ENCODE assay signal across 18 cellular contexts in genomic region chr16:49704586-49705155, GRCh38.
DNase-seq lines count a peak whose midpoint lies in the region; ATAC-seq and TF ChIP-seq lines count a peak whose summit lies in the region.
"Had no signal": no experiment of that assay in that cellular context is flagged by ENCODE, and none has a peak within 500 bp of the region (broad histone marks: within the 10 kb centered on the region; RNA-seq: fewer than 3 reads in every experiment).

No MANE protein-coding gene starts in this region.

- no peaks in the 10 kb centered on the region for H3K79me2 ChIP-seq in HCT116 (ENCODE audit: insufficient read depth, low read length)
- no peaks in the 10 kb centered on the region for H3K79me2 ChIP-seq in mesendoderm (ENCODE audit: control insufficient read depth, insufficient read depth, low read length)

- RAD21 ChIA-PET in HCT116 (lab: Charles Lee; ENCODE audit: low non-redundant PET in 1 of 2, low total read pairs in 2 of 2, uncharacterized antibody in 2 of 2, unreplicated experiment in 2 of 2) = no interaction called here

- WGBS in mesendoderm (ENCODE audit: extremely low coverage, insufficient coverage, low lambda C conversion rate) = no CpG with 5 or more reads among the region's 2 CpGs

- no peak overlapping the region for H3K9ac ChIP-seq in HCT116 (ENCODE audit: low read length)
- H3K9ac ChIP-seq in mesendoderm (ENCODE audit: low read length) = no peak overlapping the region

- peak; percentile 48 for TF ChIP-seq RAD21 in HCT116 (IDR thresholded peaks at IDR 0.05; ENCODE audit: low read depth)

- H3K4me1 ChIP-seq in HCT116 (ENCODE audit: control insufficient read depth in 1 of 2, insufficient read depth in 2 of 2, low read length in 2 of 2) (peaks cover 0 to 5% of the 10 kb centered on the region in 2 experiments; a peak in 2 of 4 replicates), mesendoderm (ENCODE audit: control insufficient read depth, low read depth, low read length) (peaks cover 13% of the 10 kb centered on the region), breast epithelium (peaks cover 0 to 3% of the 10 kb centered on the region in 2 donors)

- peak overlapping the region; percentile 33 for H3K18ac ChIP-seq in mesendoderm (ENCODE audit: low read length)

- no peaks in the 10 kb centered on the region for H3K36me3 ChIP-seq in HCT116 (ENCODE audit: control insufficient read depth in 1 of 2, insufficient read depth in 2 of 2, low read length in 2 of 2)
- no peaks in the 10 kb centered on the region for H3K36me3 ChIP-seq in mesendoderm (ENCODE audit: control insufficient read depth, insufficient read depth, low read length)
- H3K36me3 ChIP-seq in breast epithelium = no peaks in the 10 kb centered on the region
- H3K36me3 ChIP-seq: esophagus squamous epithelium, upper lobe of right lung had no signal

- H4K5ac ChIP-seq in mesendoderm (ENCODE audit: low read length) = no peak overlapping the region

- H3K27ac ChIP-seq in HCT116 (ENCODE audit: low read depth, low read length) (no peak overlapping the region), mesendoderm (ENCODE audit: low read depth, low read length) (no peak overlapping the region), breast epithelium (no peak overlapping the region)
- H3K27ac ChIP-seq: esophagus squamous epithelium, upper lobe of right lung had no signal

- no peak overlapping the region for H2BK5ac ChIP-seq in mesendoderm (ENCODE audit: low read length)

- TF ChIP-seq POLR2A in HCT116 (IDR thresholded peaks at IDR 0.05; ENCODE audit: borderline replicate concordance, extremely low read depth, insufficient read depth, insufficient read length) = no peak
- TF ChIP-seq POLR2A in breast epithelium (IDR thresholded peaks at IDR 0.05) = no peak

- CTCF ChIA-PET in HCT116 (lab: Charles Lee) = interaction anchor here (1.0 to 1.4 kb wide), 3 partner anchors 11 to 297 kb away, joined by 4 to 9 read pairs (median 5); no protein-coding TSS in a partner anchor

- intact Hi-C loops in HCT116 (cut with micrococcal nuclease) (loop anchor here (10.0 kb wide), 1 partner anchor 150 kb away; no protein-coding TSS in a partner anchor), breast epithelium (cut with DNase I; ENCODE audit: low total_unique reads) (no loop called here)

- H2BK15ac ChIP-seq in mesendoderm (replicated peaks; ENCODE audit: low read depth) = no peak overlapping the region

- H3K27me3 ChIP-seq in HCT116 (ENCODE audit: insufficient read depth, low read length) (no peaks in the 10 kb centered on the region), mesendoderm (ENCODE audit: insufficient read depth, low read length, poor library complexity) (no peaks in the 10 kb centered on the region), breast epithelium (no peaks in the 10 kb centered on the region)
- H3K27me3 ChIP-seq: esophagus squamous epithelium, upper lobe of right lung had no signal

- H3K79me1 ChIP-seq in mesendoderm (ENCODE audit: low read length) = no peaks in the 10 kb centered on the region

- POLR2A ChIA-PET in HCT116 (lab: Charles Lee) = interaction anchor here (0.6 kb wide), 1 partner anchor 73 kb away, joined by 9 read pairs; no protein-coding TSS in a partner anchor

- peak; percentile 68 for ATAC-seq in HCT116
- ATAC-seq: CD8-positive, alpha-beta T cell; left ventricle myocardium superior; sciatic nerve; T-helper 17 cell; upper lobe of right lung had no signal

- no TSS peak for BruUV-seq in HCT116 (replicated peaks; lab: Mats Ljungman, UMichigan)

- H3K23ac ChIP-seq in mesendoderm (ENCODE audit: low read length) = no peak overlapping the region

- H3K9me3 ChIP-seq in HCT116 (ENCODE audit: control insufficient read depth in 1 of 2, insufficient read depth in 1 of 2, low read depth in 1 of 2, low read length in 2 of 2) = no peaks in the 10 kb centered on the region
- H3K9me3 ChIP-seq in breast epithelium = no peaks in the 10 kb centered on the region
- H3K9me3 ChIP-seq: esophagus squamous epithelium, upper lobe of right lung had no signal

- no peak overlapping the region for H3K56ac ChIP-seq in mesendoderm (ENCODE audit: low read length)

- H3K4ac ChIP-seq in mesendoderm (ENCODE audit: low read depth, low read length) = no peak overlapping the region

- H4K20me1 ChIP-seq in HCT116 (ENCODE audit: insufficient read depth) = no peaks in the 10 kb centered on the region

- H4K8ac ChIP-seq in mesendoderm (ENCODE audit: low read depth, low read length) = no peak overlapping the region

- H2BK120ac ChIP-seq in mesendoderm (ENCODE audit: low read depth, low read length) = no peak overlapping the region

- no peak overlapping the region for H2AFZ ChIP-seq in HCT116 (ENCODE audit: low read depth, low read length, poor library complexity, severe bottlenecking)

- H3K9me2 ChIP-seq in HCT116 (ENCODE audit: insufficient read depth) = no peaks in the 10 kb centered on the region

- DNase-seq in Daoy (ENCODE audit: low read depth) (peak; percentile 55), HCT116 (ENCODE audit: low read depth, low spot score) (no peak), UCSD-AML1 (lab: John Stamatoyannopoulos, UW; ENCODE audit: unreplicated experiment) (peak; percentile 51), mesendoderm (peak; percentile 66), middle frontal gyrus (ENCODE audit: extremely low spot score, low spot score) (no peak), breast epithelium (ENCODE audit: low spot score in 2 of 2) (no peak), AG20443 (ENCODE audit: low spot score) (no peak)
- DNase-seq: activated CD4-positive, alpha-beta T cell treated with anti-CD3 and anti-CD28 coated beads, Interleukin-2, amount 50 U/mL, for 1 hour; CD8-positive, alpha-beta T cell; esophagus squamous epithelium; hippocampal formation; left ventricle myocardium superior; NCI-H1105; NCI-H510A; stimulated activated CD4-positive, alpha-beta T cell treated with anti-CD3 and anti-CD28 coated beads, Interleukin-4, amount 100 ng/mL, for 1 hour; T-helper 17 cell; upper lobe of right lung had no signal

- TF ChIP-seq CTCF in HCT116 (IDR thresholded peaks at IDR 0.05 in 2 of 3, conservative IDR thresholded peaks at IDR 0.05 in 1 of 3; ENCODE audit: borderline replicate concordance in 1 of 3, insufficient read depth in 1 of 3, low read depth in 2 of 3, low read length in 2 of 3) (peak; percentile 15 to 36 (median 34); a peak in 4 of 6 replicates), breast epithelium (IDR thresholded peaks at IDR 0.05) (no peak)

- H3K4me2 ChIP-seq in HCT116 (ENCODE audit: low read length) (no peak overlapping the region), mesendoderm (ENCODE audit: low read length) (no peak overlapping the region)

- H3K4me3 ChIP-seq in HCT116 (replicated peaks in 1 of 2; ENCODE audit: low read depth in 1 of 2, low read length in 2 of 2) (no peak overlapping the region), mesendoderm (ENCODE audit: low read length) (no peak overlapping the region), breast epithelium (no peak overlapping the region)
- H3K4me3 ChIP-seq: esophagus squamous epithelium, upper lobe of right lung had no signal

- H2AK5ac ChIP-seq in mesendoderm (ENCODE audit: low read length) = no peak overlapping the region

TF ChIP-seq in HCT116, 20 proteins besides CTCF, POLR2A, EP300 and RAD21:
- TF ChIP-seq JUND (IDR thresholded peaks at IDR 0.05) (no peak), SIN3A (IDR thresholded peaks at IDR 0.05; ENCODE audit: low read depth) (no peak), EGR1 (IDR thresholded peaks at IDR 0.05; ENCODE audit: low read depth) (no peak), MAX (IDR thresholded peaks at IDR 0.05) (no peak), EZH2 (IDR thresholded peaks at IDR 0.05) (no peak)

Comparison
In these comparisons a context has a peak if more than half of its experiments do, and no peak if none do; other contexts are left out.
1. DNase-seq: peak in Daoy (single experiment), UCSD-AML1 (single experiment) and mesendoderm (single experiment); none in HCT116 (single experiment), middle frontal gyrus (single experiment), breast epithelium (0 of 2) and AG20443 (single experiment).
2. CTCF ChIP-seq: peak in HCT116 (3 of 3); none in breast epithelium (0 of 3).